Comparison of ENCODE assay signal across 25 cellular contexts in the genomic region with DNA sequence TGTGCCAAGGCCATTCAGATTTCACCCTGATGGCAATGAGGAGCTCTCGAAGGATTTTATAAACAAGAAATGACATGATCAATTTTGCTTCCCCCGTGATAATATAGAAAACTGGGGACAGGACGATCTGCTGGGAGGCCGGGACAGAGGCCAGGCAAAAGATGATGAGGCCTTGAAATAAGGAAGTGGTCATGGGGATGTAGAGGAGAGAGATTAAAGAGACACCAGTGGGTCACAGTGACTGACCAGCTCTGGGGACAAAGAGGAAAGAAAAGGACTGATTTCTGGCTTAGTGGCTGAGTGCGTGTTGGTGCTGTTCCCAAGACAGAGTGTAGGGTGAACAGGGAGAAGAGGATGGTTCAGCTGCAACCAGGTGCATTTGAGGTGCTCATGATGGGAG.
"Had no signal": no experiment of that assay in that cellular context is flagged by ENCODE, and none has a peak within 500 bp of the region (broad histone marks: within the 10 kb centered on the region; RNA-seq: fewer than 3 reads in every experiment).

No MANE protein-coding gene starts in this region.

- ATAC-seq: activated CD4-positive, CD25-positive, alpha-beta regulatory T cell treated with anti-CD3 and anti-CD28 coated beads, Interleukin-2, amount 50 U/mL, for 24 hours; activated CD8-positive, alpha-beta T cell treated with anti-CD3 and anti-CD28 coated beads for 36 hours; activated T-cell treated with anti-CD3 and anti-CD28 coated beads, Interleukin-2, amount 50 U/mL, for 72 hours had no signal

- H3K27me3 ChIP-seq: adrenal gland, Peyer's patch, SJCRH30 had no signal

- H3K27ac Mint-ChIP-seq: activated CD8-positive, alpha-beta T cell treated with anti-CD3 and anti-CD28 coated beads for 36 hours; activated naive CD4-positive, alpha-beta T cell treated with anti-CD3 and anti-CD28 coated beads, Interleukin-2, amount 10 ng/mL, durations not matched to agents 7 days and 5 days; activated naive CD8-positive, alpha-beta T cell treated with anti-CD3 and anti-CD28 coated beads, Interleukin-2, amount 10 ng/mL, durations not matched to agents 7 days and 5 days; activated T-helper 2 cell treated with anti-CD3 and anti-CD28 coated beads, Interferon-gamma antibody, Interleukin-2, Interleukin-4, amounts not matched to agents 10 μg/mL and 5 μg/mL and 100 μg/mL, durations not matched to agents 14 hours and 24 hours and 36 hours had no signal

- H3K4me1 ChIP-seq: adrenal gland, Peyer's patch had no signal

- H3K9me3 ChIP-seq: adrenal gland, Peyer's patch, SJCRH30, SK-N-SH had no signal

- H3K36me3 ChIP-seq: adrenal gland, Peyer's patch, SJCRH30 had no signal

- H3K4me3 Mint-ChIP-seq: activated CD8-positive, alpha-beta T cell treated with anti-CD3 and anti-CD28 coated beads for 36 hours; activated naive CD4-positive, alpha-beta T cell treated with anti-CD3 and anti-CD28 coated beads, Interleukin-2, amount 10 ng/mL, durations not matched to agents 7 days and 5 days; activated naive CD8-positive, alpha-beta T cell treated with anti-CD3 and anti-CD28 coated beads, Interleukin-2, amount 10 ng/mL, durations not matched to agents 7 days and 5 days; activated T-cell treated with anti-CD3 and anti-CD28 coated beads, Interleukin-2, amount 50 U/mL, for 72 hours; central memory CD8-positive, alpha-beta T cell had no signal

- H3K27ac ChIP-seq: adrenal gland, Peyer's patch, RWPE1, SJCRH30 had no signal

- DNase-seq: activated CD4-positive, alpha-beta T cell treated with anti-CD3 and anti-CD28 coated beads for 4 hours; activated CD8-positive, alpha-beta memory T cell treated with anti-CD3 and anti-CD28 coated beads, Interleukin-2, amount 50 U/mL, for 4 hours; activated CD8-positive, alpha-beta T cell treated with anti-CD3 and anti-CD28 coated beads for 36 hours; activated gamma-delta T cell treated with Interleukin-2 at 50 U/mL for 16 hours; activated naive CD4-positive, alpha-beta T cell treated with anti-CD3 and anti-CD28 coated beads, Interleukin-2, amount 10 ng/mL, durations not matched to agents 7 days and 5 days; activated naive CD8-positive, alpha-beta T cell treated with anti-CD3 and anti-CD28 coated beads, Interleukin-2, amount 10 ng/mL, durations not matched to agents 7 days and 5 days; activated T-cell treated with anti-CD3 and anti-CD28 coated beads, Interleukin-2, amount 50 U/mL, for 72 hours; adrenal gland; aorta; NCI-H1105; NCI-H1436; NCI-H187; NCI-H2081; NCI-H69; NK-92 treated with Interleukin-12 subunit alpha and Interleukin-12 subunit beta, amount 100 ng/mL, for 24 hours; OCI-M1; Right ventricle myocardium superior; SJCRH30; SK-N-SH; T-helper 1 cell had no signal

- H3K4me1 Mint-ChIP-seq: activated naive CD4-positive, alpha-beta T cell treated with anti-CD3 and anti-CD28 coated beads, Interleukin-2, amount 10 ng/mL, durations not matched to agents 7 days and 5 days; activated naive CD8-positive, alpha-beta T cell treated with anti-CD3 and anti-CD28 coated beads, Interleukin-2, amount 10 ng/mL, durations not matched to agents 7 days and 5 days; central memory CD8-positive, alpha-beta T cell had no signal

- H3K4me3 ChIP-seq: adrenal gland, Peyer's patch, SJCRH30 had no signal

- H3K9me3 Mint-ChIP-seq: activated CD8-positive, alpha-beta T cell treated with anti-CD3 and anti-CD28 coated beads for 36 hours; activated naive CD4-positive, alpha-beta T cell treated with anti-CD3 and anti-CD28 coated beads, Interleukin-2, amount 10 ng/mL, durations not matched to agents 7 days and 5 days; activated naive CD8-positive, alpha-beta T cell treated with anti-CD3 and anti-CD28 coated beads, Interleukin-2, amount 10 ng/mL, durations not matched to agents 7 days and 5 days; activated T-cell treated with anti-CD3 and anti-CD28 coated beads, Interleukin-2, amount 50 U/mL, for 72 hours; activated T-helper 2 cell treated with anti-CD3 and anti-CD28 coated beads, Interferon-gamma antibody, Interleukin-2, Interleukin-4, amounts not matched to agents 10 μg/mL and 5 μg/mL and 100 μg/mL, durations not matched to agents 14 hours and 24 hours and 36 hours; central memory CD8-positive, alpha-beta T cell had no signal

- H3K36me3 Mint-ChIP-seq: activated naive CD4-positive, alpha-beta T cell treated with anti-CD3 and anti-CD28 coated beads, Interleukin-2, amount 10 ng/mL, durations not matched to agents 7 days and 5 days; activated naive CD8-positive, alpha-beta T cell treated with anti-CD3 and anti-CD28 coated beads, Interleukin-2, amount 10 ng/mL, durations not matched to agents 7 days and 5 days had no signal
